ENCODE assay signal across 17 cellular contexts in genomic region chr9:87425202-87425601, GRCh38.
"Had no signal": no experiment of that assay in that cellular context is flagged by ENCODE, and none has a peak within 500 bp of the region (broad histone marks: within the 10 kb centered on the region; RNA-seq: fewer than 3 reads in every experiment).

No MANE protein-coding gene starts in this region.

- H3K27me3 ChIP-seq: colonic mucosa, ovary, testis had no signal

- H3K4me3 ChIP-seq: colonic mucosa, left ventricle myocardium inferior, ovary, testis had no signal

- DNase-seq: activated CD4-positive, alpha-beta T cell treated with anti-CD3 and anti-CD28 coated beads for 4 hours; activated CD8-positive, alpha-beta memory T cell treated with anti-CD3 and anti-CD28 coated beads, Interleukin-2, amount 50 U/mL, for 4 hours; activated CD8-positive, alpha-beta T cell treated with anti-CD3 and anti-CD28 coated beads for 36 hours; activated naive CD4-positive, alpha-beta T cell treated with anti-CD3 and anti-CD28 coated beads, Interleukin-2, amount 50 U/mL, for 16 hours; caudate nucleus; colonic mucosa; effector CD4-positive, alpha-beta T cell; islet precursor cell; left ventricle myocardium inferior; mesenchymal stem cell; ovary; stimulated activated CD4-positive, alpha-beta T cell treated with anti-CD3 and anti-CD28 coated beads, Interleukin-15, amount 100 ng/mL, for 24 hours; stimulated activated CD4-positive, alpha-beta T cell treated with anti-CD3 and anti-CD28 coated beads, Interleukin-4, amount 100 ng/mL, for 24 hours; stimulated activated naive CD8-positive, alpha-beta T cell treated with anti-CD3 and anti-CD28 coated beads, Interleukin-15, amount 100 ng/mL, for 72 hours; T-helper 9 cell; testis had no signal

- ATAC-seq: activated CD8-positive, alpha-beta T cell treated with anti-CD3 and anti-CD28 coated beads for 36 hours; activated T-helper 17 cell treated with anti-CD3 and anti-CD28 coated beads, Interleukin-2, amount 50 U/mL, for 72 hours; stimulated activated naive CD8-positive, alpha-beta T cell treated with anti-CD3 and anti-CD28 coated beads, Interleukin-15, amount 100 ng/mL, for 72 hours had no signal

- H3K27ac ChIP-seq: colonic mucosa, left ventricle myocardium inferior, ovary, testis had no signal
